In the genomic region with DNA sequence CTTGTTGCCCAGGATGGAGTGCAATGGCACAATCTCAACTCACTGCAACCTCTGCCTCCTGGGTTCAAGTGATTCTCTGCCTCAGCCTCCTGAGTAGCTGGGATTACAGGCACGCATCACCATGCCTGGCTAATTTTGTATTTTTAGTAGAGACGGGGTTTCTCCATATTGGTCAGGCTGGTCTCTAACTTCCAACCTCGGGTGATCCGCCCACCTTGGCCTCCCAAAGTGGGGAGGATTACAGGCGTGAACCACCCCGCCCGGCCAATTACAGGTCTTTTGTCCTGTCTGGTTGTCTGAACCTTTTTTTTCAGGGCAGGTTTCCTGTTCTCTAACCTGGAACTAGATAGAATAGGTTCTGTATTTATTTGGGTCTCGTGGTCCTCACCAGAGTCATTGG, we compare ENCODE assay signal across 5 cellular contexts. TPM values are rescaled to one million over a fixed set of nuclear protein-coding genes. Genes with fewer than 3 reads are reported as not detected.
"Had no signal": no experiment of that assay in that cellular context is flagged by ENCODE, and none has a peak within 500 bp of the region (broad histone marks: within the 10 kb centered on the region; RNA-seq: fewer than 3 reads in every experiment).

No MANE protein-coding gene starts in this region.

RNA-seq across cellular contexts. Expression of gene CSH2, which starts 17.1 kb away (rescaled TPM):
- total RNA-seq: HT-29, HT1080, IMR-90, K562 had no signal
- polyA plus RNA-seq: IgD-negative memory B cell, IMR-90, K562 had no signal

RNA-seq across cellular contexts. Expression of gene GH2, which starts 25.3 kb away (rescaled TPM):
- total RNA-seq: HT-29, HT1080, IMR-90, K562 had no signal
- polyA plus RNA-seq: IgD-negative memory B cell, IMR-90, K562 had no signal
